In the genomic region with DNA sequence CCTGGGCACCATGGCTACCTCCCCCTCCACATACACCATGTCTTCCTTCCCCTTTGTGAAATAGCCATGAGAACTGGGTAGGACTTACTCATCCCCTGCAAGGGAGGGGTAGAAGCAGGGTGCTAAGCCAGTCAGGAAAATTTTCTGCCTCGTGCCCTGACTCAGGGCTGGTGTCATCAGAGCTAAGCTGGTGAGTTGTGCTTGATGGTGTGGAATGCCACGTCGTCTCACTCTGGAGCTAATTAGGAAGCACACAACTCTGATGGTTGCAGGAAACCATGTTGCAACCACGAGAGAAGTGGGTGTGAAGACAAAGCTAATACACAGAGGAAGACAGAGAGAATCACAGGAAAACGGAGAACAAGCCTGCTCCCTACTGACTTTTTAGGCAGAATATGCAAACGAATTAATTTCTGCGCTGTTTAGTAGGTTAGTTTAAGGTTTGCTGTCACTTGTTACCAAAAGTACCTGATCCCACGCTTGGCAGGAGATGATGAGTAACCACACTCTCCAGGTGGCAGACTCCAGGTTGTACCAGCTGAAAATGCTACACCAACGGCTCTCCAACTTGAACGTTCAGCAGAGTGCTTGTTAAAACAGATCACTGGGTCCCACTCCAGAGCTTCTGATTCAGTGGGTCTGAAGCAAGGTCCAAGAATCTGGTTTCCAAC, we compare ENCODE assay signal across 1 cellular context.
TF ChIP-seq lines count a peak whose summit lies in the region.

No MANE protein-coding gene starts in this region.

TF ChIP-seq in GM23338, 12 proteins besides CTCF, POLR2A, EP300 and RAD21 (continued from another document):
- TF ChIP-seq, protein P1, sequence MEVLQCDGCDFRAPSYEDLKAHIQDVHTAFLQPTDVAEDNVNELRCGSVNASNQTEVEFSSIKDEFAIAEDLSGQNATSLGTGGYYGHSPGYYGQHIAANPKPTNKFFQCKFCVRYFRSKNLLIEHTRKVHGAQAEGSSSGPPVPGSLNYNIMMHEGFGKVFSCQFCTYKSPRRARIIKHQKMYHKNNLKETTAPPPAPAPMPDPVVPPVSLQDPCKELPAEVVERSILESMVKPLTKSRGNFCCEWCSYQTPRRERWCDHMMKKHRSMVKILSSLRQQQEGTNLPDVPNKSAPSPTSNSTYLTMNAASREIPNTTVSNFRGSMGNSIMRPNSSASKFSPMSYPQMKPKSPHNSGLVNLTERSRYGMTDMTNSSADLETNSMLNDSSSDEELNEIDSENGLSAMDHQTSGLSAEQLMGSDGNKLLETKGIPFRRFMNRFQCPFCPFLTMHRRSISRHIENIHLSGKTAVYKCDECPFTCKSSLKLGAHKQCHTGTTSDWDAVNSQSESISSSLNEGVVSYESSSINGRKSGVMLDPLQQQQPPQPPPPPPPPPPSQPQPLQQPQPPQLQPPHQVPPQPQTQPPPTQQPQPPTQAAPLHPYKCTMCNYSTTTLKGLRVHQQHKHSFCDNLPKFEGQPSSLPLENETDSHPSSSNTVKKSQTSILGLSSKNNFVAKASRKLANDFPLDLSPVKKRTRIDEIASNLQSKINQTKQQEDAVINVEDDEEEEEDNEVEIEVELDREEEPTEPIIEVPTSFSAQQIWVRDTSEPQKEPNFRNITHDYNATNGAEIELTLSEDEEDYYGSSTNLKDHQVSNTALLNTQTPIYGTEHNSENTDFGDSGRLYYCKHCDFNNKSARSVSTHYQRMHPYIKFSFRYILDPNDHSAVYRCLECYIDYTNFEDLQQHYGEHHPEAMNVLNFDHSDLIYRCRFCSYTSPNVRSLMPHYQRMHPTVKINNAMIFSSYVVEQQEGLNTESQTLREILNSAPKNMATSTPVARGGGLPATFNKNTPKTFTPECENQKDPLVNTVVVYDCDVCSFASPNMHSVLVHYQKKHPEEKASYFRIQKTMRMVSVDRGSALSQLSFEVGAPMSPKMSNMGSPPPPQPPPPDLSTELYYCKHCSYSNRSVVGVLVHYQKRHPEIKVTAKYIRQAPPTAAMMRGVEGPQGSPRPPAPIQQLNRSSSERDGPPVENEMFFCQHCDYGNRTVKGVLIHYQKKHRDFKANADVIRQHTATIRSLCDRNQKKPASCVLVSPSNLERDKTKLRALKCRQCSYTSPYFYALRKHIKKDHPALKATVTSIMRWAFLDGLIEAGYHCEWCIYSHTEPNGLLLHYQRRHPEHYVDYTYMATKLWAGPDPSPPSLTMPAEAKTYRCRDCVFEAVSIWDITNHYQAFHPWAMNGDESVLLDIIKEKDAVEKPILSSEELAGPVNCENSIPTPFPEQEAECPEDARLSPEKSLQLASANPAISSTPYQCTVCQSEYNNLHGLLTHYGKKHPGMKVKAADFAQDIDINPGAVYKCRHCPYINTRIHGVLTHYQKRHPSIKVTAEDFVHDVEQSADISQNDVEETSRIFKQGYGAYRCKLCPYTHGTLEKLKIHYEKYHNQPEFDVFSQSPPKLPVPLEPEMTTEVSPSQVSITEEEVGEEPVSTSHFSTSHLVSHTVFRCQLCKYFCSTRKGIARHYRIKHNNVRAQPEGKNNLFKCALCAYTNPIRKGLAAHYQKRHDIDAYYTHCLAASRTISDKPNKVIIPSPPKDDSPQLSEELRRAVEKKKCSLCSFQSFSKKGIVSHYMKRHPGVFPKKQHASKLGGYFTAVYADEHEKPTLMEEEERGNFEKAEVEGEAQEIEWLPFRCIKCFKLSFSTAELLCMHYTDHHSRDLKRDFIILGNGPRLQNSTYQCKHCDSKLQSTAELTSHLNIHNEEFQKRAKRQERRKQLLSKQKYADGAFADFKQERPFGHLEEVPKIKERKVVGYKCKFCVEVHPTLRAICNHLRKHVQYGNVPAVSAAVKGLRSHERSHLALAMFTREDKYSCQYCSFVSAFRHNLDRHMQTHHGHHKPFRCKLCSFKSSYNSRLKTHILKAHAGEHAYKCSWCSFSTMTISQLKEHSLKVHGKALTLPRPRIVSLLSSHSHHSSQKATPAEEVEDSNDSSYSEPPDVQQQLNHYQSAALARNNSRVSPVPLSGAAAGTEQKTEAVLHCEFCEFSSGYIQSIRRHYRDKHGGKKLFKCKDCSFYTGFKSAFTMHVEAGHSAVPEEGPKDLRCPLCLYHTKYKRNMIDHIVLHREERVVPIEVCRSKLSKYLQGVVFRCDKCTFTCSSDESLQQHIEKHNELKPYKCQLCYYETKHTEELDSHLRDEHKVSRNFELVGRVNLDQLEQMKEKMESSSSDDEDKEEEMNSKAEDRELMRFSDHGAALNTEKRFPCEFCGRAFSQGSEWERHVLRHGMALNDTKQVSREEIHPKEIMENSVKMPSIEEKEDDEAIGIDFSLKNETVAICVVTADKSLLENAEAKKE (CRISPR knock-in tag; IDR thresholded peaks at IDR 0.05), result no peak
- TF ChIP-seq, protein P2, sequence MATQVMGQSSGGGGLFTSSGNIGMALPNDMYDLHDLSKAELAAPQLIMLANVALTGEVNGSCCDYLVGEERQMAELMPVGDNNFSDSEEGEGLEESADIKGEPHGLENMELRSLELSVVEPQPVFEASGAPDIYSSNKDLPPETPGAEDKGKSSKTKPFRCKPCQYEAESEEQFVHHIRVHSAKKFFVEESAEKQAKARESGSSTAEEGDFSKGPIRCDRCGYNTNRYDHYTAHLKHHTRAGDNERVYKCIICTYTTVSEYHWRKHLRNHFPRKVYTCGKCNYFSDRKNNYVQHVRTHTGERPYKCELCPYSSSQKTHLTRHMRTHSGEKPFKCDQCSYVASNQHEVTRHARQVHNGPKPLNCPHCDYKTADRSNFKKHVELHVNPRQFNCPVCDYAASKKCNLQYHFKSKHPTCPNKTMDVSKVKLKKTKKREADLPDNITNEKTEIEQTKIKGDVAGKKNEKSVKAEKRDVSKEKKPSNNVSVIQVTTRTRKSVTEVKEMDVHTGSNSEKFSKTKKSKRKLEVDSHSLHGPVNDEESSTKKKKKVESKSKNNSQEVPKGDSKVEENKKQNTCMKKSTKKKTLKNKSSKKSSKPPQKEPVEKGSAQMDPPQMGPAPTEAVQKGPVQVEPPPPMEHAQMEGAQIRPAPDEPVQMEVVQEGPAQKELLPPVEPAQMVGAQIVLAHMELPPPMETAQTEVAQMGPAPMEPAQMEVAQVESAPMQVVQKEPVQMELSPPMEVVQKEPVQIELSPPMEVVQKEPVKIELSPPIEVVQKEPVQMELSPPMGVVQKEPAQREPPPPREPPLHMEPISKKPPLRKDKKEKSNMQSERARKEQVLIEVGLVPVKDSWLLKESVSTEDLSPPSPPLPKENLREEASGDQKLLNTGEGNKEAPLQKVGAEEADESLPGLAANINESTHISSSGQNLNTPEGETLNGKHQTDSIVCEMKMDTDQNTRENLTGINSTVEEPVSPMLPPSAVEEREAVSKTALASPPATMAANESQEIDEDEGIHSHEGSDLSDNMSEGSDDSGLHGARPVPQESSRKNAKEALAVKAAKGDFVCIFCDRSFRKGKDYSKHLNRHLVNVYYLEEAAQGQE (IDR thresholded peaks at IDR 0.05; ENCODE audit: unreplicated experiment), result no peak
- TF ChIP-seq EZH2phosphoT487 (IDR thresholded peaks at IDR 0.05; ENCODE audit: unreplicated experiment), result no peak
